ENCODE assay signal across 1 cellular context in genomic region chr18:79915161-79916127, GRCh38.
TF ChIP-seq lines count a peak whose summit lies in the region.

No MANE protein-coding gene starts in this region.

TF ChIP-seq in GM23338, 12 proteins besides CTCF, POLR2A, EP300 and RAD21 (continued from another document):
- no peak for TF ChIP-seq ZNF462 (CRISPR knock-in tag; IDR thresholded peaks at IDR 0.05)
- TF ChIP-seq EZH2phosphoT487 (IDR thresholded peaks at IDR 0.05; ENCODE audit: unreplicated experiment): no peak
- no peak for TF ChIP-seq NANOG (IDR thresholded peaks at IDR 0.05; ENCODE audit: borderline replicate concordance)
- no peak for TF ChIP-seq REST (IDR thresholded peaks at IDR 0.05; ENCODE audit: unreplicated experiment)
- no peak for TF ChIP-seq STAT1 (IDR thresholded peaks at IDR 0.05; ENCODE audit: unreplicated experiment)
- TF ChIP-seq POLR2AphosphoS5 (IDR thresholded peaks at IDR 0.05; ENCODE audit: low read depth): no peak
- TF ChIP-seq EZH2 (IDR thresholded peaks at IDR 0.05; ENCODE audit: low read depth, unreplicated experiment): no peak
- no peak for TF ChIP-seq ZNF114 (CRISPR knock-in tag; IDR thresholded peaks at IDR 0.05)
